ENCODE assay signal across 8 cellular contexts in the genomic region with DNA sequence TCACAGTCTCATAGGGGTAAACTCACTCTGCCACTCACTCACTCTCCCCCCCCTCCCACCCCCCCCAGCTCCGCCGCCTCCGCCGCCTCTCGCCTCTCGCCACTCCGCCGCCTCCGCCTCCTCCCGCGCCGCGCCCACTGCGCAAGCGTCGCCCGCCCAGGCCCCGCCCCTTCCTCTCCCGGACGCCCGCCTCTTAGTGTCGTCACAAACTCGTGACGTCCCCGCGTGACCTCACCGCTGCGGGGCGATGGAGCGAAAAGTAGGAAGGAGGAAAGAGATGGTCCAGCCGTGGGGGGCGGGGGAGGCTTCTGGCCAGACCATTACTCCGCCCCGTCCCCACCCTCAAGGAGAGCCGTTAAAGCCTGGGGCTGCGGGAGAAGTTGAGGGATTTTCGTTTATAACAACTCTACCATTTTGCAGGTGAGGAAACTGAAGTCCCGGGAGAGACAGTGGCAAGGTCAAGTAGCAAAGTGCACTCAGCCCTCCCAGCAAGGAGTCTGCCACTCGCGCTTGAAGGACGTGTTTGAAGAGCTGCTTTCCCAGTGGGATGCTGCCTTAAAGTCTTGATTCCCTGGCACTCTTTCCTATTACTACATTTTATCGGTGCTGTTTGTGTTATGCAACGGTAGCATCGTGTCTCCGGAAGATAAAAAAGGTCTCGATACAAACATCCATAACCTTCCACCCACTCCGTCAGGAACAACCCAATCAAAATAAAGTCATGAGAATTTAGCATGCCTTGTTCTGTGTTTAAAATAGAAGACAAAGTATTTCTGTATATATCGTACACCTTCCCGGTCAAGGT.
A peak's percentile ranks its signal among the peaks of the same experiment; 100 is the strongest.
DNase-seq lines count a peak whose midpoint lies in the region; ATAC-seq and TF ChIP-seq lines count a peak whose summit lies in the region.

ILRUN (minus strand) TSS at position 29 of the 805 bp plus-strand sequence. CDS start 164 bp downstream, outside the sequence.

- H3K4me1 Mint-ChIP-seq in activated naive CD4-positive, alpha-beta T cell treated with anti-CD3 and anti-CD28 coated beads, Interleukin-2, amount 50 U/mL, for 24 hours = peaks cover 46% of the 10 kb centered on the region

- H3K36me3 Mint-ChIP-seq in activated naive CD4-positive, alpha-beta T cell treated with anti-CD3 and anti-CD28 coated beads, Interleukin-2, amount 50 U/mL, for 24 hours = peaks cover 2% of the 10 kb centered on the region

- DNase-seq in GM04503 (ENCODE audit: low read depth) = peak; percentile 51
- peak; percentile 77 for DNase-seq in NCI-H1092 treated with DMSO at 0.1 percent for 48 hours (lab: John Stamatoyannopoulos, UW)
- DNase-seq in globus pallidus (ENCODE audit: low spot score) = peak; percentile 95
- peak; percentile 59 to 98 (median 94) for DNase-seq in nucleus accumbens (lab: John Stamatoyannopoulos, UW)
- peak; percentile 94 for DNase-seq in superior temporal gyrus (ENCODE audit: extremely low spot score)

- no peaks in the 10 kb centered on the region for H3K9me3 Mint-ChIP-seq in activated naive CD4-positive, alpha-beta T cell treated with anti-CD3 and anti-CD28 coated beads, Interleukin-2, amount 50 U/mL, for 24 hours

- peak within 1 kb of the TSS; percentile 96 for H3K4me3 Mint-ChIP-seq in activated naive CD4-positive, alpha-beta T cell treated with anti-CD3 and anti-CD28 coated beads, Interleukin-2, amount 50 U/mL, for 24 hours

- no peaks in the 10 kb centered on the region for H3K27me3 Mint-ChIP-seq in activated naive CD4-positive, alpha-beta T cell treated with anti-CD3 and anti-CD28 coated beads, Interleukin-2, amount 50 U/mL, for 24 hours

- H3K27ac Mint-ChIP-seq in activated naive CD4-positive, alpha-beta T cell treated with anti-CD3 and anti-CD28 coated beads, Interleukin-2, amount 50 U/mL, for 24 hours = peak within 1 kb of the TSS; percentile 96

- peak; percentile 68 for ATAC-seq in HG02571 (IDR thresholded peaks at IDR 0.05; ENCODE audit: unreplicated experiment)
- peak; percentile 84 for ATAC-seq in SK-N-SH treated with all-trans-retinoic acid at 6 μM for 48 hours

TF ChIP-seq in SK-N-SH treated with all-trans-retinoic acid at 6 μM for 48 hours, 23 proteins besides CTCF, POLR2A, EP300 and RAD21:
- TF ChIP-seq ZFP30 (CRISPR knock-in tag; IDR thresholded peaks at IDR 0.05) (no peak), ARNTL (CRISPR knock-in tag; IDR thresholded peaks at IDR 0.05; ENCODE audit: borderline replicate concordance, low read depth) (no peak), PATZ1 (CRISPR knock-in tag; IDR thresholded peaks at IDR 0.05; ENCODE audit: borderline replicate concordance) (no peak), BACH2 (CRISPR knock-in tag; IDR thresholded peaks at IDR 0.05; ENCODE audit: borderline replicate concordance) (no peak), ZNF70 (CRISPR knock-in tag; IDR thresholded peaks at IDR 0.05) (no peak), ZC3H10 (CRISPR knock-in tag; IDR thresholded peaks at IDR 0.05) (no peak), ISL1 (CRISPR knock-in tag; IDR thresholded peaks at IDR 0.05) (no peak), SNAI2 (CRISPR knock-in tag; IDR thresholded peaks at IDR 0.05) (no peak), TOX (CRISPR knock-in tag; IDR thresholded peaks at IDR 0.05; ENCODE audit: borderline replicate concordance) (no peak), CSDC2 (CRISPR knock-in tag; IDR thresholded peaks at IDR 0.05) (no peak), ZFP3 (CRISPR knock-in tag; IDR thresholded peaks at IDR 0.05) (no peak), ESRRG (CRISPR knock-in tag; IDR thresholded peaks at IDR 0.05) (no peak), ZNF565 (CRISPR knock-in tag; conservative IDR thresholded peaks at IDR 0.05; ENCODE audit: low read depth) (no peak), POU6F1 (CRISPR knock-in tag; IDR thresholded peaks at IDR 0.05; ENCODE audit: borderline replicate concordance, low read depth) (no peak), TCF4 (CRISPR knock-in tag; IDR thresholded peaks at IDR 0.05; ENCODE audit: borderline replicate concordance) (no peak), PPARA (CRISPR knock-in tag; IDR thresholded peaks at IDR 0.05; ENCODE audit: borderline replicate concordance) (no peak)
- TF ChIP-seq, protein P1, sequence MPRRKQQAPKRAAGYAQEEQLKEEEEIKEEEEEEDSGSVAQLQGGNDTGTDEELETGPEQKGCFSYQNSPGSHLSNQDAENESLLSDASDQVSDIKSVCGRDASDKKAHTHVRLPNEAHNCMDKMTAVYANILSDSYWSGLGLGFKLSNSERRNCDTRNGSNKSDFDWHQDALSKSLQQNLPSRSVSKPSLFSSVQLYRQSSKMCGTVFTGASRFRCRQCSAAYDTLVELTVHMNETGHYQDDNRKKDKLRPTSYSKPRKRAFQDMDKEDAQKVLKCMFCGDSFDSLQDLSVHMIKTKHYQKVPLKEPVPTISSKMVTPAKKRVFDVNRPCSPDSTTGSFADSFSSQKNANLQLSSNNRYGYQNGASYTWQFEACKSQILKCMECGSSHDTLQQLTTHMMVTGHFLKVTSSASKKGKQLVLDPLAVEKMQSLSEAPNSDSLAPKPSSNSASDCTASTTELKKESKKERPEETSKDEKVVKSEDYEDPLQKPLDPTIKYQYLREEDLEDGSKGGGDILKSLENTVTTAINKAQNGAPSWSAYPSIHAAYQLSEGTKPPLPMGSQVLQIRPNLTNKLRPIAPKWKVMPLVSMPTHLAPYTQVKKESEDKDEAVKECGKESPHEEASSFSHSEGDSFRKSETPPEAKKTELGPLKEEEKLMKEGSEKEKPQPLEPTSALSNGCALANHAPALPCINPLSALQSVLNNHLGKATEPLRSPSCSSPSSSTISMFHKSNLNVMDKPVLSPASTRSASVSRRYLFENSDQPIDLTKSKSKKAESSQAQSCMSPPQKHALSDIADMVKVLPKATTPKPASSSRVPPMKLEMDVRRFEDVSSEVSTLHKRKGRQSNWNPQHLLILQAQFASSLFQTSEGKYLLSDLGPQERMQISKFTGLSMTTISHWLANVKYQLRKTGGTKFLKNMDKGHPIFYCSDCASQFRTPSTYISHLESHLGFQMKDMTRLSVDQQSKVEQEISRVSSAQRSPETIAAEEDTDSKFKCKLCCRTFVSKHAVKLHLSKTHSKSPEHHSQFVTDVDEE (CRISPR knock-in tag; IDR thresholded peaks at IDR 0.05) = no peak

Comparison
In these comparisons a context has a peak if more than half of its experiments do, and no peak if none do; other contexts are left out.
1. Peak in every context shown above with its lines: DNase-seq and ATAC-seq.